15 cellular contexts compared by ENCODE assay signal in the genomic region with DNA sequence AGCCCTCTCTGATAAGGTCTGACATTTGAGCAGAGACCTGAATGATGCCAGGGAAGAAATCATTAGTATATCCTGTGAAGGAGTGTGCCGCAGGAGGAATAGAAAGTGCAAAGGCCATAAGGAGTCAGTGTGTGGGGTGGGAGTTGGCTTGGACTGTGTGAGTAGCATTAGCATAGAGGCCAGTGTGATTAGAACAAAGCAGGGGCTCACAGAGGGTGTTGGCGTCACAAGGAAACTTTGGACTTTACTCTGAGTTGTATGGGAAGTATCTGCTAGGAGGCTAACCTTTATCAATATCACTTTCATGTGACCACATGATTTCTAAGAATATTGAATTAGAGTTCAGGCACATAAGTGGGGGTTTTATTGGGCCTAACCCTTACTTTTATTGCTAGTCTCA. TPM values are rescaled to one million over a fixed set of nuclear protein-coding genes. Genes with fewer than 3 reads are reported as not detected.
"Had no signal": no experiment of that assay in that cellular context is flagged by ENCODE, and none has a peak within 500 bp of the region (broad histone marks: within the 10 kb centered on the region; RNA-seq: fewer than 3 reads in every experiment).

No MANE protein-coding gene starts in this region.

- H3K36me3 Mint-ChIP-seq: natural killer cell treated with Interleukin-12 subunit alpha and Interleukin-12 subunit beta and Interleukin-15 and Interleukin-18, amount 100 ng/mL, for 72 hours had no signal

- H3K27me3 ChIP-seq: cardiac muscle cell, right atrium auricular region had no signal

- H3K4me1 ChIP-seq: left ventricle myocardium inferior, prostate gland, right atrium auricular region had no signal

- DNase-seq: activated CD4-positive, alpha-beta T cell treated with anti-CD3 and anti-CD28 coated beads for 36 hours; activated CD4-positive, alpha-beta T cell treated with anti-CD3 and anti-CD28 coated beads, Interleukin-2, amount 50 U/mL, for 48 hours; activated gamma-delta T cell treated with Interleukin-2 at 50 U/mL for 16 hours; activated naive CD8-positive, alpha-beta T cell treated with anti-CD3 and anti-CD28 coated beads, Interleukin-2, amount 10 ng/mL, durations not matched to agents 7 days and 5 days; amygdala; erythroblast; foreskin melanocyte; kidney; left ventricle myocardium inferior had no signal

- H3K9me3 Mint-ChIP-seq: activated naive CD8-positive, alpha-beta T cell treated with anti-CD3 and anti-CD28 coated beads, Interleukin-2, amount 10 ng/mL, durations not matched to agents 7 days and 5 days; natural killer cell treated with Interleukin-12 subunit alpha and Interleukin-12 subunit beta and Interleukin-15 and Interleukin-18, amount 100 ng/mL, for 72 hours had no signal

- H3K27me3 Mint-ChIP-seq: activated CD4-positive, alpha-beta T cell treated with anti-CD3 and anti-CD28 coated beads for 36 hours; activated naive CD8-positive, alpha-beta T cell treated with anti-CD3 and anti-CD28 coated beads, Interleukin-2, amount 10 ng/mL, durations not matched to agents 7 days and 5 days had no signal

- ATAC-seq: activated CD4-positive, alpha-beta T cell treated with anti-CD3 and anti-CD28 coated beads for 36 hours; natural killer cell treated with Interleukin-12 subunit alpha and Interleukin-12 subunit beta and Interleukin-15 and Interleukin-18, amount 100 ng/mL, for 72 hours had no signal

- H3K4me3 Mint-ChIP-seq: activated CD4-positive, alpha-beta T cell treated with anti-CD3 and anti-CD28 coated beads for 36 hours; activated naive CD8-positive, alpha-beta T cell treated with anti-CD3 and anti-CD28 coated beads, Interleukin-2, amount 10 ng/mL, durations not matched to agents 7 days and 5 days; activated T-helper 1 cell treated with anti-CD3 and anti-CD28 coated beads, Interleukin-12 subunit alpha, Interleukin-12 subunit beta, Interleukin-2, Interleukin-4 antibody, amounts not matched to agents 30 ng/mL and 10 ng/mL and 1 ng/mL, durations not matched to agents 14 hours and 24 hours and 36 hours; natural killer cell treated with Interleukin-12 subunit alpha and Interleukin-12 subunit beta and Interleukin-15 and Interleukin-18, amount 100 ng/mL, for 72 hours had no signal

- H3K27ac Mint-ChIP-seq: activated CD4-positive, alpha-beta T cell treated with anti-CD3 and anti-CD28 coated beads for 36 hours; activated naive CD8-positive, alpha-beta T cell treated with anti-CD3 and anti-CD28 coated beads, Interleukin-2, amount 10 ng/mL, durations not matched to agents 7 days and 5 days; activated T-helper 1 cell treated with anti-CD3 and anti-CD28 coated beads, Interleukin-12 subunit alpha, Interleukin-12 subunit beta, Interleukin-2, Interleukin-4 antibody, amounts not matched to agents 30 ng/mL and 10 ng/mL and 1 ng/mL, durations not matched to agents 14 hours and 24 hours and 36 hours; natural killer cell treated with Interleukin-12 subunit alpha and Interleukin-12 subunit beta and Interleukin-15 and Interleukin-18, amount 100 ng/mL, for 72 hours had no signal

- H3K36me3 ChIP-seq: cardiac muscle cell, left ventricle myocardium inferior, prostate gland, right atrium auricular region, thoracic aorta had no signal

- H3K9me3 ChIP-seq: left ventricle myocardium inferior, prostate gland, right atrium auricular region, thoracic aorta had no signal

- H3K4me3 ChIP-seq: cardiac muscle cell, left ventricle myocardium inferior, prostate gland, right atrium auricular region, thoracic aorta had no signal

RNA-seq across cellular contexts. Expression of a gene that starts 12.1 kb away (rescaled TPM):
- total RNA-seq: left ventricle myocardium inferior had no signal
